In the genomic region with DNA sequence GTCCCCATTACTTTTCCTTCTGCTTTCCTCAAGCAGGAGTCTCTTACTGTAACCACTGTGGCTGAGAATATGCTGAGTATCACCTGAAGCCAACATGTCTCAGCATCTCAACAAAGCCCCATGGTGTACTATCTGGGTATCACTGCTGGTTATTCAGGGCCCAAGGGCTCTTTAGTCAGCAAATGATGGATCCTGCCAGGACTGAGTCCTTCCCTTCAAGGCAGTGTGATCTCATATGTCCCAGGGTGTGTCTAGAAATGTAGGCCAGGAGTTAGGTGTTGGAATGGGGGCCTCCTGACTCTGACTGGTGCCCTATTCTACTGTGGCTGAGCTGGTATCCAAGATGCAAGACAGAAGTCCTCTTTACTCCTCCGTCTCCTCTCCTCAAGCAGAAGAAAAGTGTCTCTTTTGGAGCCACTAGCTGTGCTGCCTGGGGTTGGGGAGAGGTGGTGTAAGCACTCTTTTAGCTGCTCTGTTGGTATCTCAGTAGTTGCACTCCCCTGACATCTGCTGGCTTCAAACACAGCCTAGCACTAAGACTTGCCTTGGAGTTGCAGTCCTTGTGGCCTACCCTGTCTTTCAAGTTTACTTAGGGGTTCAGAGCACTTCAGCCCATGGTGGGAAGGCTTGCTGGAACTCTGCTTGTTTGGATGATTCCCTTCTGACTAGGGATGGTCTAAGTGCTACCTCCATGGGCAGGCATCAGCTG, we compare ENCODE assay signal across 1 cellular context.
TF ChIP-seq lines count a peak whose summit lies in the region.

No MANE protein-coding gene starts in this region.

TF ChIP-seq in GM23338, 12 proteins besides CTCF, POLR2A, EP300 and RAD21 (continued from another document):
- TF ChIP-seq, protein P1, sequence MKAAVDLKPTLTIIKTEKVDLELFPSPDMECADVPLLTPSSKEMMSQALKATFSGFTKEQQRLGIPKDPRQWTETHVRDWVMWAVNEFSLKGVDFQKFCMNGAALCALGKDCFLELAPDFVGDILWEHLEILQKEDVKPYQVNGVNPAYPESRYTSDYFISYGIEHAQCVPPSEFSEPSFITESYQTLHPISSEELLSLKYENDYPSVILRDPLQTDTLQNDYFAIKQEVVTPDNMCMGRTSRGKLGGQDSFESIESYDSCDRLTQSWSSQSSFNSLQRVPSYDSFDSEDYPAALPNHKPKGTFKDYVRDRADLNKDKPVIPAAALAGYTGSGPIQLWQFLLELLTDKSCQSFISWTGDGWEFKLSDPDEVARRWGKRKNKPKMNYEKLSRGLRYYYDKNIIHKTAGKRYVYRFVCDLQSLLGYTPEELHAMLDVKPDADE (IDR thresholded peaks at IDR 0.05): no peak
- no peak for TF ChIP-seq EZH2phosphoT487 (IDR thresholded peaks at IDR 0.05; ENCODE audit: unreplicated experiment)
- TF ChIP-seq ZNF331 (CRISPR knock-in tag; IDR thresholded peaks at IDR 0.05; ENCODE audit: low read depth): no peak
- no peak for TF ChIP-seq JUNB (IDR thresholded peaks at IDR 0.05; ENCODE audit: unreplicated experiment)
- no peak for TF ChIP-seq POLR2AphosphoS5 (IDR thresholded peaks at IDR 0.05; ENCODE audit: low read depth)
- no peak for TF ChIP-seq CREB1 (CRISPR knock-in tag; IDR thresholded peaks at IDR 0.05; ENCODE audit: low read depth)
- TF ChIP-seq EZH2 (IDR thresholded peaks at IDR 0.05; ENCODE audit: low read depth, unreplicated experiment): no peak
- TF ChIP-seq ZNF114 (CRISPR knock-in tag; IDR thresholded peaks at IDR 0.05): no peak
- no peak for TF ChIP-seq ZNF462 (CRISPR knock-in tag; IDR thresholded peaks at IDR 0.05)
- TF ChIP-seq, protein P2, sequence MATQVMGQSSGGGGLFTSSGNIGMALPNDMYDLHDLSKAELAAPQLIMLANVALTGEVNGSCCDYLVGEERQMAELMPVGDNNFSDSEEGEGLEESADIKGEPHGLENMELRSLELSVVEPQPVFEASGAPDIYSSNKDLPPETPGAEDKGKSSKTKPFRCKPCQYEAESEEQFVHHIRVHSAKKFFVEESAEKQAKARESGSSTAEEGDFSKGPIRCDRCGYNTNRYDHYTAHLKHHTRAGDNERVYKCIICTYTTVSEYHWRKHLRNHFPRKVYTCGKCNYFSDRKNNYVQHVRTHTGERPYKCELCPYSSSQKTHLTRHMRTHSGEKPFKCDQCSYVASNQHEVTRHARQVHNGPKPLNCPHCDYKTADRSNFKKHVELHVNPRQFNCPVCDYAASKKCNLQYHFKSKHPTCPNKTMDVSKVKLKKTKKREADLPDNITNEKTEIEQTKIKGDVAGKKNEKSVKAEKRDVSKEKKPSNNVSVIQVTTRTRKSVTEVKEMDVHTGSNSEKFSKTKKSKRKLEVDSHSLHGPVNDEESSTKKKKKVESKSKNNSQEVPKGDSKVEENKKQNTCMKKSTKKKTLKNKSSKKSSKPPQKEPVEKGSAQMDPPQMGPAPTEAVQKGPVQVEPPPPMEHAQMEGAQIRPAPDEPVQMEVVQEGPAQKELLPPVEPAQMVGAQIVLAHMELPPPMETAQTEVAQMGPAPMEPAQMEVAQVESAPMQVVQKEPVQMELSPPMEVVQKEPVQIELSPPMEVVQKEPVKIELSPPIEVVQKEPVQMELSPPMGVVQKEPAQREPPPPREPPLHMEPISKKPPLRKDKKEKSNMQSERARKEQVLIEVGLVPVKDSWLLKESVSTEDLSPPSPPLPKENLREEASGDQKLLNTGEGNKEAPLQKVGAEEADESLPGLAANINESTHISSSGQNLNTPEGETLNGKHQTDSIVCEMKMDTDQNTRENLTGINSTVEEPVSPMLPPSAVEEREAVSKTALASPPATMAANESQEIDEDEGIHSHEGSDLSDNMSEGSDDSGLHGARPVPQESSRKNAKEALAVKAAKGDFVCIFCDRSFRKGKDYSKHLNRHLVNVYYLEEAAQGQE (IDR thresholded peaks at IDR 0.05; ENCODE audit: unreplicated experiment): no peak
